In genomic region chr6:16711551-16712249, GRCh38 we compare ENCODE assay signal across 8 cellular contexts. TPM values are rescaled to one million over a fixed set of nuclear protein-coding genes. Genes with fewer than 3 reads are reported as not detected.
DNase-seq lines count a peak whose midpoint lies in the region; TF ChIP-seq lines count a peak whose summit lies in the region.

No MANE protein-coding gene starts in this region.

- H2AFZ ChIP-seq in SK-N-SH (ENCODE audit: low read depth), result no peak overlapping the region

- no peak for TF ChIP-seq EP300 in SK-N-SH (IDR thresholded peaks at IDR 0.05; ENCODE audit: borderline replicate concordance in 1 of 2, low read depth in 1 of 2, low read length in 1 of 2)
- TF ChIP-seq EP300 in transverse colon (IDR thresholded peaks at IDR 0.05; ENCODE audit: low read depth), result no peak

- peaks cover 40% of the 10 kb centered on the region for H3F3A ChIP-seq in SK-N-SH (replicated peaks; ENCODE audit: insufficient read depth)

- intact Hi-C loops in transverse colon (cut with DNase I; ENCODE audit: low total_unique reads), result no loop called here

- in situ Hi-C loops in transverse colon (cut with MboI; ENCODE audit: low pct_ligation_motif_present in 1 of 4, low pct_unique_long_range_greater_than_20kb in 1 of 4, low sequenced_read_pairs in 3 of 4), result no loop called here

- peak overlapping the region; percentile 76 for H3K4me2 ChIP-seq in SK-N-SH

- 55% methylated on average over 8 of the region's 8 CpGs for WGBS in SK-N-SH (ENCODE audit: low lambda C conversion rate)
- 72 to 75% methylated on average over 8 of the region's 8 CpGs for WGBS in transverse colon (ENCODE audit: low coverage in 1 of 2), 2 donors

- H3K27me3 ChIP-seq in SK-N-SH (ENCODE audit: insufficient read depth) (no peaks in the 10 kb centered on the region), transverse colon (no peaks in the 10 kb centered on the region)

- H3K36me3 ChIP-seq in SK-N-SH (replicated peaks in 1 of 2; ENCODE audit: control insufficient read depth in 1 of 2, insufficient read depth in 2 of 2, low read length in 1 of 2) (peaks cover 0 to 2% of the 10 kb centered on the region in 2 experiments), transverse colon (no peaks in the 10 kb centered on the region)

- CTCF ChIA-PET in SK-N-SH (lab: Yijun Ruan, JAX), result interaction anchor here (1.3 kb wide), 1 partner anchor 52 kb away, joined by 3 read pairs; no protein-coding TSS in a partner anchor

- no peak for TF ChIP-seq RAD21 in SK-N-SH (IDR thresholded peaks at IDR 0.05; ENCODE audit: low read length)

- H3K9me2 ChIP-seq in SK-N-SH, result no peaks in the 10 kb centered on the region

- peak; percentile 56 for DNase-seq in stimulated activated CD4-positive, alpha-beta T cell treated with anti-CD3 and anti-CD28 coated beads, Interleukin-4, amount 100 ng/mL, for 24 hours
- DNase-seq in stimulated activated CD4-positive, alpha-beta T cell treated with anti-CD3 and anti-CD28 coated beads, Interleukin-12 subunit alpha, Interleukin-12 subunit beta, amount 100 ng/mL, for 4 hours, result no peak
- DNase-seq in SK-N-SH, result no peak
- DNase-seq in effector CD4-positive, alpha-beta T cell, result peak; percentile 43
- DNase-seq in transverse colon, result peak; percentile 37
- no peak for DNase-seq in Kasumi-1 (lab: John Stamatoyannopoulos, UW)
- no peak for DNase-seq in DMS153 treated with DMSO at 0.1 percent for 48 hours (lab: John Stamatoyannopoulos, UW; ENCODE audit: unreplicated experiment)
- no peak for DNase-seq in NCI-H2081 treated with DMSO at 0.1 percent for 48 hours (lab: John Stamatoyannopoulos, UW)

- H4K20me1 ChIP-seq in SK-N-SH (ENCODE audit: insufficient read depth), result no peaks in the 10 kb centered on the region

- TF ChIP-seq POLR2A in transverse colon (IDR thresholded peaks at IDR 0.05), result no peak

- H3K9ac ChIP-seq in SK-N-SH, result peak overlapping the region; percentile 77

- H3K27ac ChIP-seq in SK-N-SH (ENCODE audit: low read depth in 2 of 2, low read length in 1 of 2), result peak overlapping the region; percentile 78 to 97; a peak in 3 of 4 replicates
- H3K27ac ChIP-seq in transverse colon, result peak overlapping the region; percentile 75 to 82 (median 80)

- TF ChIP-seq CTCF in SK-N-SH (IDR thresholded peaks at IDR 0.05) (no peak), transverse colon (IDR thresholded peaks at IDR 0.05) (no peak)

- POLR2A ChIA-PET in SK-N-SH (lab: Yijun Ruan, JAX), result no interaction called here

- peaks cover 74% of the 10 kb centered on the region for H3K79me2 ChIP-seq in SK-N-SH (ENCODE audit: insufficient read depth)

- H3K4me1 ChIP-seq in SK-N-SH (ENCODE audit: control insufficient read depth in 1 of 2, insufficient read depth in 2 of 2, low read depth in 1 of 2, low read length in 1 of 2) (peaks cover 2 to 28% of the 10 kb centered on the region in 2 experiments; a peak in 2 of 4 replicates), transverse colon (peaks cover 0 to 42% (median 10%) of the 10 kb centered on the region in 4 donors)

- no peaks in the 10 kb centered on the region for H3K9me3 ChIP-seq in SK-N-SH
- H3K9me3 ChIP-seq in transverse colon, result no peaks in the 10 kb centered on the region

- H3K4me3 ChIP-seq in SK-N-SH (ENCODE audit: low read depth in 2 of 2, low read length in 1 of 2) (peak overlapping the region; percentile 37 to 49; a peak in 3 of 4 replicates), transverse colon (no peak overlapping the region)

TF ChIP-seq in SK-N-SH, 30 proteins besides CTCF, POLR2A, EP300 and RAD21:
- no peak for TF ChIP-seq MEF2A (IDR thresholded peaks at IDR 0.05; ENCODE audit: borderline replicate concordance, low read depth)
- no peak for TF ChIP-seq RXRA (IDR thresholded peaks at IDR 0.05; ENCODE audit: borderline replicate concordance, low read depth)
- TF ChIP-seq PBX3 (IDR thresholded peaks at IDR 0.05), result no peak
- 0 out of 2 replicates have a peak, but pooled peaks have one; percentile 9 for TF ChIP-seq JUND (IDR thresholded peaks at IDR 0.05)
- 0 out of 2 replicates have a peak, but pooled peaks have one; percentile 24 for TF ChIP-seq FOSL2 (IDR thresholded peaks at IDR 0.05; ENCODE audit: borderline replicate concordance, low read depth)
- no peak for TF ChIP-seq NFIC (IDR thresholded peaks at IDR 0.05; ENCODE audit: borderline replicate concordance)

RNA-seq across cellular contexts. Expression of gene ATXN1, which starts 49.6 kb away (rescaled TPM):
- 7.9 and 8.1 TPM in 2 replicates for polyA plus RNA-seq in SK-N-SH (2012; rRNA removed)
- 5.4 and 5.9 TPM in 2 replicates for polyA plus RNA-seq in SK-N-SH (2012; cell fraction: cytosol; rRNA removed)
- polyA plus RNA-seq in SK-N-SH (2012; cell fraction: nucleus; rRNA removed), result 15.5 and 24.6 TPM in 2 replicates
- 100 to 1,000 TPM in 2 of 4 donors, 10 to 100 TPM in 2; 48.7 to 166 (median 105) TPM for total RNA-seq in transverse colon

Comparison
In these comparisons a context has a peak if more than half of its experiments do, and no peak if none do; other contexts are left out.
1. DNase-seq: peak in stimulated activated CD4-positive, alpha-beta T cell treated with anti-CD3 and anti-CD28 coated beads, Interleukin-4, amount 100 ng/mL, for 24 hours (single experiment), effector CD4-positive, alpha-beta T cell (single experiment) and transverse colon (single experiment); none in stimulated activated CD4-positive, alpha-beta T cell treated with anti-CD3 and anti-CD28 coated beads, Interleukin-12 subunit alpha, Interleukin-12 subunit beta, amount 100 ng/mL, for 4 hours (single experiment), SK-N-SH (single experiment), Kasumi-1 (0 of 2), DMS153 treated with DMSO at 0.1 percent for 48 hours (single experiment) and NCI-H2081 treated with DMSO at 0.1 percent for 48 hours (single experiment).
2. H3K4me3 ChIP-seq: peak in SK-N-SH (2 of 2); none in transverse colon (0 of 4).